In genomic region chr1:56359036-56359435, GRCh38 we compare ENCODE assay signal across 15 cellular contexts.
DNase-seq lines count a peak whose midpoint lies in the region; ATAC-seq and TF ChIP-seq lines count a peak whose summit lies in the region.
"Had no signal": no experiment of that assay in that cellular context is flagged by ENCODE, and none has a peak within 500 bp of the region (broad histone marks: within the 10 kb centered on the region; RNA-seq: fewer than 3 reads in every experiment).

No MANE protein-coding gene starts in this region.

- H3K56ac ChIP-seq in IMR-90 (ENCODE audit: extremely low read depth, insufficient read depth, low read length) = no peak overlapping the region

- H3K27ac ChIP-seq in IMR-90 (ENCODE audit: insufficient read depth, low read length) (no peak overlapping the region), neuronal stem cell (replicated peaks; ENCODE audit: low read length) (no peak overlapping the region), skeletal muscle tissue (ENCODE audit: low read depth, low read length) (peak overlapping the region; percentile 60)

- no peak overlapping the region for H3K14ac ChIP-seq in IMR-90 (replicated peaks; ENCODE audit: low read depth, low read length)
- H3K14ac ChIP-seq in neuronal stem cell (ENCODE audit: low read length) = no peak overlapping the region

- no peak overlapping the region for H2BK5ac ChIP-seq in IMR-90 (ENCODE audit: low read depth, low read length, poor library complexity, severe bottlenecking)
- no peak overlapping the region for H2BK5ac ChIP-seq in neuronal stem cell (ENCODE audit: low read length)

- no peaks in the 10 kb centered on the region for H3K36me3 ChIP-seq in IMR-90 (ENCODE audit: control insufficient read depth, insufficient read depth, low read length)
- no peaks in the 10 kb centered on the region for H3K36me3 ChIP-seq in neuronal stem cell (replicated peaks in 1 of 2; ENCODE audit: control insufficient read depth in 2 of 2, insufficient read depth in 2 of 2, low read length in 2 of 2)
- H3K36me3 ChIP-seq in skeletal muscle tissue (ENCODE audit: control insufficient read depth in 3 of 3, insufficient read depth in 3 of 3, low read length in 3 of 3) = no peaks in the 10 kb centered on the region
- H3K36me3 ChIP-seq: HAP-1 had no signal

- intact Hi-C loops in IMR-90 (cut with micrococcal nuclease) = no loop called here

- no peak for TF ChIP-seq POLR2A in IMR-90 (IDR thresholded peaks at IDR 0.05; ENCODE audit: low read depth, low read length)

- H3K23ac ChIP-seq in IMR-90 (ENCODE audit: low read depth, low read length) = no peak overlapping the region
- H3K23ac ChIP-seq in neuronal stem cell (ENCODE audit: low read depth, low read length, poor library complexity) = no peak overlapping the region

- H3K79me1 ChIP-seq in IMR-90 (ENCODE audit: low read depth in 1 of 2, low read length in 2 of 2) = no peaks in the 10 kb centered on the region
- no peaks in the 10 kb centered on the region for H3K79me1 ChIP-seq in neuronal stem cell (ENCODE audit: low read depth, low read length)

- no peaks in the 10 kb centered on the region for H4K20me1 ChIP-seq in IMR-90 (ENCODE audit: insufficient read depth, low read length)

- H3K4me3 ChIP-seq in IMR-90 (ENCODE audit: insufficient read depth, low read depth, low read length) = no peak overlapping the region
- no peak overlapping the region for H3K4me3 ChIP-seq in neuronal stem cell (ENCODE audit: low read length in 2 of 2)
- peak overlapping the region in 1 of 3 donors; percentile 5 for H3K4me3 ChIP-seq in skeletal muscle tissue (ENCODE audit: low read length in 3 of 3)
- H3K4me3 ChIP-seq: GM12878, HAP-1 had no signal

- H3K9ac ChIP-seq in IMR-90 (ENCODE audit: low read depth, low read length) (no peak overlapping the region), neuronal stem cell (ENCODE audit: low read depth, low read length, poor library complexity) (no peak overlapping the region), skeletal muscle tissue (ENCODE audit: low read depth in 1 of 3, low read length in 3 of 3) (no peak overlapping the region)

- peak overlapping the region; percentile 74 for H3K27ac Mint-ChIP-seq in glutamatergic neuron (ENCODE audit: unreplicated experiment)
- H3K27ac Mint-ChIP-seq: B cell; CD4-positive, alpha-beta T cell had no signal

- DNase-seq in IMR-90 (no peak), glutamatergic neuron (no peak), neuronal stem cell (ENCODE audit: low spot score) (no peak), ecto neural progenitor cell (ENCODE audit: low spot score) (no peak)
- DNase-seq: C1 segment of cervical spinal cord; Calu3; CD4-positive, alpha-beta T cell; DMS79 had no signal

- no peak overlapping the region for H2BK120ac ChIP-seq in IMR-90 (ENCODE audit: low read depth, low read length)
- no peak overlapping the region for H2BK120ac ChIP-seq in neuronal stem cell (ENCODE audit: low read depth, low read length)

- H4K91ac ChIP-seq in IMR-90 (ENCODE audit: insufficient read depth, low read depth, low read length) (no peak overlapping the region), neuronal stem cell (ENCODE audit: low read depth, low read length, poor library complexity) (no peak overlapping the region)

- H3K36me3 Mint-ChIP-seq in glutamatergic neuron (ENCODE audit: unreplicated experiment) = no peaks in the 10 kb centered on the region

- H2AK5ac ChIP-seq in IMR-90 (ENCODE audit: low read depth, low read length) = peak overlapping the region; percentile 81
- H2AK5ac ChIP-seq in neuronal stem cell (ENCODE audit: low read depth, low read length) = no peak overlapping the region

- H3K9me3 ChIP-seq in IMR-90 (ENCODE audit: control insufficient read depth, insufficient read depth, low read length) = no peaks in the 10 kb centered on the region
- peaks cover 0 to 2% of the 10 kb centered on the region in 2 donors for H3K9me3 ChIP-seq in neuronal stem cell (replicated peaks in 1 of 2; ENCODE audit: control insufficient read depth in 2 of 2, insufficient read depth in 1 of 2, low read depth in 1 of 2, low read length in 2 of 2)
- H3K9me3 ChIP-seq in skeletal muscle tissue (ENCODE audit: control insufficient read depth in 3 of 3, low read length in 3 of 3) = no peaks in the 10 kb centered on the region
- H3K9me3 ChIP-seq: HAP-1 had no signal

- peaks cover 6% of the 10 kb centered on the region for H3K9me3 Mint-ChIP-seq in glutamatergic neuron (ENCODE audit: unreplicated experiment)

- H3K4me2 ChIP-seq in IMR-90 (ENCODE audit: low read depth, low read length) (no peak overlapping the region), neuronal stem cell (ENCODE audit: insufficient read depth, low read length, poor library complexity, severe bottlenecking) (no peak overlapping the region)

- H3K4ac ChIP-seq in IMR-90 (ENCODE audit: low read depth, low read length) (no peak overlapping the region), neuronal stem cell (ENCODE audit: low read length) (no peak overlapping the region)

- no peak overlapping the region for H3K4me3 Mint-ChIP-seq in glutamatergic neuron (ENCODE audit: unreplicated experiment)
- H3K4me3 Mint-ChIP-seq: B cell; CD4-positive, alpha-beta T cell had no signal

- H2BK15ac ChIP-seq in IMR-90 (ENCODE audit: low read depth, low read length) (no peak overlapping the region), neuronal stem cell (ENCODE audit: low read length) (no peak overlapping the region)

- no peak overlapping the region for H4K8ac ChIP-seq in IMR-90 (ENCODE audit: low read depth in 2 of 2, low read length in 2 of 2)
- H4K8ac ChIP-seq in neuronal stem cell (ENCODE audit: low read depth, low read length) = no peak overlapping the region

- BruUV-seq in IMR-90 (replicated peaks; lab: Mats Ljungman, UMichigan) = no TSS peak

- ATAC-seq in IMR-90 (ENCODE audit: low read depth) (no peak), HG03439 (IDR thresholded peaks at IDR 0.05; ENCODE audit: unreplicated experiment) (no peak), HG02885 (IDR thresholded peaks at IDR 0.05; ENCODE audit: poor library complexity, unreplicated experiment) (no peak)
- ATAC-seq: GM12878, HepG2 had no signal

- TF ChIP-seq RAD21 in IMR-90 (IDR thresholded peaks at IDR 0.05; ENCODE audit: low read length) = no peak

- POLR2A ChIA-PET in IMR-90 (lab: Charles Lee; ENCODE audit: unreplicated experiment) = no interaction called here

- no peaks in the 10 kb centered on the region for H3K27me3 ChIP-seq in IMR-90 (ENCODE audit: control insufficient read depth, insufficient read depth, low read length)
- H3K27me3 ChIP-seq in neuronal stem cell (ENCODE audit: control insufficient read depth in 3 of 3, insufficient read depth in 3 of 3, low read depth in 1 of 3, low read length in 3 of 3) = no peaks in the 10 kb centered on the region
- H3K27me3 ChIP-seq in skeletal muscle tissue (ENCODE audit: control insufficient read depth in 3 of 3, insufficient read depth in 3 of 3, low read length in 3 of 3) = no peaks in the 10 kb centered on the region

- peaks cover 37% of the 10 kb centered on the region for H3K4me1 Mint-ChIP-seq in glutamatergic neuron (ENCODE audit: low read depth, unreplicated experiment)
- H3K4me1 Mint-ChIP-seq: B cell had no signal

- H3K18ac ChIP-seq in IMR-90 (ENCODE audit: low read depth, low read length) = no peak overlapping the region
- peak overlapping the region; percentile 8 for H3K18ac ChIP-seq in neuronal stem cell (ENCODE audit: low read length)

- H3K4me1 ChIP-seq in IMR-90 (ENCODE audit: control insufficient read depth, insufficient read depth, low read length) (peaks cover 5% of the 10 kb centered on the region; the same call in 1 of the 2 replicates), neuronal stem cell (ENCODE audit: control insufficient read depth in 2 of 2, insufficient read depth in 1 of 2, low read depth in 1 of 2, low read length in 2 of 2) (peaks cover 2 to 10% of the 10 kb centered on the region in 2 donors), skeletal muscle tissue (ENCODE audit: control insufficient read depth in 3 of 3, insufficient read depth in 3 of 3, low read length in 3 of 3) (peaks cover 26 to 46% (median 35%) of the 10 kb centered on the region in 3 donors)
- H3K4me1 ChIP-seq: HAP-1 had no signal

- no peak overlapping the region for H2BK20ac ChIP-seq in IMR-90 (ENCODE audit: low read depth, low read length)

- H4K5ac ChIP-seq in IMR-90 (ENCODE audit: low read depth, low read length) = no peak overlapping the region

- no peak overlapping the region for H2AFZ ChIP-seq in IMR-90 (replicated peaks; ENCODE audit: low read length, poor library complexity)
- H2AFZ ChIP-seq in neuronal stem cell (ENCODE audit: low read length) = no peak overlapping the region

- in situ Hi-C loops in IMR-90 (cut with MboI; ENCODE audit: low sequenced_read_pairs) = no loop called here

- WGBS in IMR-90 (ENCODE audit: extremely low coverage in 2 of 2, insufficient read length in 1 of 2), 2 experiments = no CpG with 5 or more reads among the region's 2 CpGs
- WGBS in neuronal stem cell (ENCODE audit: extremely low coverage in 2 of 2, insufficient read length in 2 of 2, insufficient replicate concordance in 1 of 2), 2 donors = no CpG with 5 or more reads among the region's 2 CpGs

- peaks cover 10% of the 10 kb centered on the region for H3K9me1 ChIP-seq in IMR-90 (ENCODE audit: insufficient read depth, low read length)

- H3K27me3 Mint-ChIP-seq in glutamatergic neuron (ENCODE audit: unreplicated experiment) = peaks cover 2% of the 10 kb centered on the region
- H3K27me3 Mint-ChIP-seq: CD4-positive, alpha-beta T cell had no signal

- dilution Hi-C loops in IMR-90 (cut with HindIII; ENCODE audit: low sequenced_read_pairs, unreplicated experiment) = no loop called here

- H2BK12ac ChIP-seq in neuronal stem cell (ENCODE audit: low read length) = no peak overlapping the region

- no peak overlapping the region for H2AK9ac ChIP-seq in IMR-90 (replicated peaks; ENCODE audit: low read depth, low read length, poor library complexity)

- TF ChIP-seq CTCF in IMR-90 (conservative IDR thresholded peaks at IDR 0.05; ENCODE audit: low read depth, low read length) (no peak), glutamatergic neuron (IDR thresholded peaks at IDR 0.05; ENCODE audit: partially characterized antibody, unreplicated experiment) (no peak)

- CTCF ChIA-PET in IMR-90 (lab: Yijun Ruan, JAX) = no interaction called here

TF ChIP-seq in IMR-90, 13 proteins besides CTCF, POLR2A, EP300 and RAD21 (continues in another document):
- no peak for TF ChIP-seq NFE2L2 (IDR thresholded peaks at IDR 0.05; ENCODE audit: low read depth, low read length)
- TF ChIP-seq, protein P1, sequence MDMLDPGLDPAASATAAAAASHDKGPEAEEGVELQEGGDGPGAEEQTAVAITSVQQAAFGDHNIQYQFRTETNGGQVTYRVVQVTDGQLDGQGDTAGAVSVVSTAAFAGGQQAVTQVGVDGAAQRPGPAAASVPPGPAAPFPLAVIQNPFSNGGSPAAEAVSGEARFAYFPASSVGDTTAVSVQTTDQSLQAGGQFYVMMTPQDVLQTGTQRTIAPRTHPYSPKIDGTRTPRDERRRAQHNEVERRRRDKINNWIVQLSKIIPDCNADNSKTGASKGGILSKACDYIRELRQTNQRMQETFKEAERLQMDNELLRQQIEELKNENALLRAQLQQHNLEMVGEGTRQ (IDR thresholded peaks at IDR 0.05; ENCODE audit: low read depth, low read length) = no peak
- TF ChIP-seq RCOR1 (IDR thresholded peaks at IDR 0.05; ENCODE audit: insufficient replicate concordance, low read length) = no peak
